1 cellular context compared by ENCODE assay signal in genomic region chr20:36700438-36700837, GRCh38.
TF ChIP-seq lines count a peak whose summit lies in the region.

No MANE protein-coding gene starts in this region.

TF ChIP-seq in GM23338, 12 proteins besides CTCF, POLR2A, EP300 and RAD21 (continued from another document):
- TF ChIP-seq, protein P1, sequence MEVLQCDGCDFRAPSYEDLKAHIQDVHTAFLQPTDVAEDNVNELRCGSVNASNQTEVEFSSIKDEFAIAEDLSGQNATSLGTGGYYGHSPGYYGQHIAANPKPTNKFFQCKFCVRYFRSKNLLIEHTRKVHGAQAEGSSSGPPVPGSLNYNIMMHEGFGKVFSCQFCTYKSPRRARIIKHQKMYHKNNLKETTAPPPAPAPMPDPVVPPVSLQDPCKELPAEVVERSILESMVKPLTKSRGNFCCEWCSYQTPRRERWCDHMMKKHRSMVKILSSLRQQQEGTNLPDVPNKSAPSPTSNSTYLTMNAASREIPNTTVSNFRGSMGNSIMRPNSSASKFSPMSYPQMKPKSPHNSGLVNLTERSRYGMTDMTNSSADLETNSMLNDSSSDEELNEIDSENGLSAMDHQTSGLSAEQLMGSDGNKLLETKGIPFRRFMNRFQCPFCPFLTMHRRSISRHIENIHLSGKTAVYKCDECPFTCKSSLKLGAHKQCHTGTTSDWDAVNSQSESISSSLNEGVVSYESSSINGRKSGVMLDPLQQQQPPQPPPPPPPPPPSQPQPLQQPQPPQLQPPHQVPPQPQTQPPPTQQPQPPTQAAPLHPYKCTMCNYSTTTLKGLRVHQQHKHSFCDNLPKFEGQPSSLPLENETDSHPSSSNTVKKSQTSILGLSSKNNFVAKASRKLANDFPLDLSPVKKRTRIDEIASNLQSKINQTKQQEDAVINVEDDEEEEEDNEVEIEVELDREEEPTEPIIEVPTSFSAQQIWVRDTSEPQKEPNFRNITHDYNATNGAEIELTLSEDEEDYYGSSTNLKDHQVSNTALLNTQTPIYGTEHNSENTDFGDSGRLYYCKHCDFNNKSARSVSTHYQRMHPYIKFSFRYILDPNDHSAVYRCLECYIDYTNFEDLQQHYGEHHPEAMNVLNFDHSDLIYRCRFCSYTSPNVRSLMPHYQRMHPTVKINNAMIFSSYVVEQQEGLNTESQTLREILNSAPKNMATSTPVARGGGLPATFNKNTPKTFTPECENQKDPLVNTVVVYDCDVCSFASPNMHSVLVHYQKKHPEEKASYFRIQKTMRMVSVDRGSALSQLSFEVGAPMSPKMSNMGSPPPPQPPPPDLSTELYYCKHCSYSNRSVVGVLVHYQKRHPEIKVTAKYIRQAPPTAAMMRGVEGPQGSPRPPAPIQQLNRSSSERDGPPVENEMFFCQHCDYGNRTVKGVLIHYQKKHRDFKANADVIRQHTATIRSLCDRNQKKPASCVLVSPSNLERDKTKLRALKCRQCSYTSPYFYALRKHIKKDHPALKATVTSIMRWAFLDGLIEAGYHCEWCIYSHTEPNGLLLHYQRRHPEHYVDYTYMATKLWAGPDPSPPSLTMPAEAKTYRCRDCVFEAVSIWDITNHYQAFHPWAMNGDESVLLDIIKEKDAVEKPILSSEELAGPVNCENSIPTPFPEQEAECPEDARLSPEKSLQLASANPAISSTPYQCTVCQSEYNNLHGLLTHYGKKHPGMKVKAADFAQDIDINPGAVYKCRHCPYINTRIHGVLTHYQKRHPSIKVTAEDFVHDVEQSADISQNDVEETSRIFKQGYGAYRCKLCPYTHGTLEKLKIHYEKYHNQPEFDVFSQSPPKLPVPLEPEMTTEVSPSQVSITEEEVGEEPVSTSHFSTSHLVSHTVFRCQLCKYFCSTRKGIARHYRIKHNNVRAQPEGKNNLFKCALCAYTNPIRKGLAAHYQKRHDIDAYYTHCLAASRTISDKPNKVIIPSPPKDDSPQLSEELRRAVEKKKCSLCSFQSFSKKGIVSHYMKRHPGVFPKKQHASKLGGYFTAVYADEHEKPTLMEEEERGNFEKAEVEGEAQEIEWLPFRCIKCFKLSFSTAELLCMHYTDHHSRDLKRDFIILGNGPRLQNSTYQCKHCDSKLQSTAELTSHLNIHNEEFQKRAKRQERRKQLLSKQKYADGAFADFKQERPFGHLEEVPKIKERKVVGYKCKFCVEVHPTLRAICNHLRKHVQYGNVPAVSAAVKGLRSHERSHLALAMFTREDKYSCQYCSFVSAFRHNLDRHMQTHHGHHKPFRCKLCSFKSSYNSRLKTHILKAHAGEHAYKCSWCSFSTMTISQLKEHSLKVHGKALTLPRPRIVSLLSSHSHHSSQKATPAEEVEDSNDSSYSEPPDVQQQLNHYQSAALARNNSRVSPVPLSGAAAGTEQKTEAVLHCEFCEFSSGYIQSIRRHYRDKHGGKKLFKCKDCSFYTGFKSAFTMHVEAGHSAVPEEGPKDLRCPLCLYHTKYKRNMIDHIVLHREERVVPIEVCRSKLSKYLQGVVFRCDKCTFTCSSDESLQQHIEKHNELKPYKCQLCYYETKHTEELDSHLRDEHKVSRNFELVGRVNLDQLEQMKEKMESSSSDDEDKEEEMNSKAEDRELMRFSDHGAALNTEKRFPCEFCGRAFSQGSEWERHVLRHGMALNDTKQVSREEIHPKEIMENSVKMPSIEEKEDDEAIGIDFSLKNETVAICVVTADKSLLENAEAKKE (CRISPR knock-in tag; IDR thresholded peaks at IDR 0.05) = no peak
- TF ChIP-seq JUNB (IDR thresholded peaks at IDR 0.05; ENCODE audit: unreplicated experiment) = no peak
- TF ChIP-seq, protein P2, sequence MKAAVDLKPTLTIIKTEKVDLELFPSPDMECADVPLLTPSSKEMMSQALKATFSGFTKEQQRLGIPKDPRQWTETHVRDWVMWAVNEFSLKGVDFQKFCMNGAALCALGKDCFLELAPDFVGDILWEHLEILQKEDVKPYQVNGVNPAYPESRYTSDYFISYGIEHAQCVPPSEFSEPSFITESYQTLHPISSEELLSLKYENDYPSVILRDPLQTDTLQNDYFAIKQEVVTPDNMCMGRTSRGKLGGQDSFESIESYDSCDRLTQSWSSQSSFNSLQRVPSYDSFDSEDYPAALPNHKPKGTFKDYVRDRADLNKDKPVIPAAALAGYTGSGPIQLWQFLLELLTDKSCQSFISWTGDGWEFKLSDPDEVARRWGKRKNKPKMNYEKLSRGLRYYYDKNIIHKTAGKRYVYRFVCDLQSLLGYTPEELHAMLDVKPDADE (IDR thresholded peaks at IDR 0.05) = no peak
